25 cellular contexts compared by ENCODE assay signal in the genomic region with DNA sequence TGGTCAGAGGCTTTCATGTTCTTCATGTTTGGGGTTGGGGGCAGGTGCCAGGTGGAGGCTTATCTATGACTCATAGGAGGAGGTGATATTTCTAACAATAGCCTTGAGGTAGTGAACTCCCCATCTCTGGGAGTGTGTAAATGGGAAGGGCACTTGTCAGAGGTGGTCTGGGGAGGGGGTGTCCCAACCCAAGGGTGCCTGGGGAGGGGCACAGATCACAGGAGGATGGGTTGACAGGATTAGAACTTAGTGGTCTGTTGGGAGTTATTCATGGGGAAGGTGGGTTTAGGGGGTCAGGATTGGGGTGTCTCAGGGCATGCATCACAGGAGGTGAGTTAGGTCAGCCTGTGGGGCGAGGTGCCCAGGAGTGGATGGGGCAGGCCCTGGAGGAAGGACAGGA. TPM values are rescaled to one million over a fixed set of nuclear protein-coding genes. Genes with fewer than 3 reads are reported as not detected.
DNase-seq lines count a peak whose midpoint lies in the region; ATAC-seq and TF ChIP-seq lines count a peak whose summit lies in the region.
"Had no signal": no experiment of that assay in that cellular context is flagged by ENCODE, and none has a peak within 500 bp of the region (broad histone marks: within the 10 kb centered on the region; RNA-seq: fewer than 3 reads in every experiment).

No MANE protein-coding gene starts in this region.

- peaks cover 17% of the 10 kb centered on the region for H3K27me3 Mint-ChIP-seq in activated CD4-positive, alpha-beta T cell treated with anti-CD3 and anti-CD28 coated beads, Interleukin-2, amount 10 ng/mL, durations not matched to agents 7 days and 5 days
- H3K27me3 Mint-ChIP-seq in activated naive CD8-positive, alpha-beta T cell treated with anti-CD3 and anti-CD28 coated beads, Interleukin-2, amount 10 ng/mL, durations not matched to agents 7 days and 5 days = peaks cover 25% of the 10 kb centered on the region
- H3K27me3 Mint-ChIP-seq in activated naive CD8-positive, alpha-beta T cell treated with anti-CD3 and anti-CD28 coated beads for 36 hours = peaks cover 12% of the 10 kb centered on the region

- H3K79me2 ChIP-seq in MM.1S (ENCODE audit: low read length) = no peaks in the 10 kb centered on the region

- DNase-seq in activated CD4-positive, alpha-beta T cell treated with anti-CD3 and anti-CD28 coated beads, Interleukin-2, amount 10 ng/mL, durations not matched to agents 7 days and 5 days = no peak
- no peak for DNase-seq in activated CD4-positive, alpha-beta T cell treated with anti-CD3 and anti-CD28 coated beads, Interleukin-2, amount 50 U/mL, for 48 hours
- DNase-seq in activated naive CD8-positive, alpha-beta T cell treated with anti-CD3 and anti-CD28 coated beads, Interleukin-2, amount 10 ng/mL, durations not matched to agents 7 days and 5 days = no peak
- no peak for DNase-seq in activated naive CD8-positive, alpha-beta T cell treated with anti-CD3 and anti-CD28 coated beads for 36 hours
- peak; percentile 22 for DNase-seq in islet precursor cell
- no peak for DNase-seq in upper lobe of right lung
- DNase-seq in MM.1S = no peak
- DNase-seq: 8988T; ACHN; AML-193; BE2C; CD4-positive, alpha-beta T cell; CD8-positive, alpha-beta memory T cell; DMS 273 treated with DMSO at 0.1 percent for 48 hours; DMS79; EL; GDM1; GM23248; H7; HCEC 1CT had no signal

- no peak overlapping the region for H3K4me2 ChIP-seq in MM.1S (ENCODE audit: low read depth, low read length)
- H3K4me2 ChIP-seq: A549; BLaER1 treated with 17β-estradiol and CSF1 and Interleukin-3, amounts not matched to agents 10 nM and 100 nM had no signal

- peaks cover 5% of the 10 kb centered on the region for H3K36me3 Mint-ChIP-seq in activated CD4-positive, alpha-beta T cell treated with anti-CD3 and anti-CD28 coated beads, Interleukin-2, amount 10 ng/mL, durations not matched to agents 7 days and 5 days (ENCODE audit: low read depth)
- no peaks in the 10 kb centered on the region for H3K36me3 Mint-ChIP-seq in activated naive CD8-positive, alpha-beta T cell treated with anti-CD3 and anti-CD28 coated beads, Interleukin-2, amount 10 ng/mL, durations not matched to agents 7 days and 5 days
- no peaks in the 10 kb centered on the region for H3K36me3 Mint-ChIP-seq in activated naive CD8-positive, alpha-beta T cell treated with anti-CD3 and anti-CD28 coated beads for 36 hours
- H3K36me3 Mint-ChIP-seq: CD14-positive monocyte; CD8-positive, alpha-beta memory T cell had no signal

- CTCF ChIA-PET in activated CD4-positive, alpha-beta T cell treated with anti-CD3 and anti-CD28 coated beads, Interleukin-2, amount 10 ng/mL, durations not matched to agents 7 days and 5 days (lab: Charles Lee) = no interaction called here

- H3K4me3 ChIP-seq in upper lobe of right lung (no peak overlapping the region), MM.1S (ENCODE audit: low read length) (no peak overlapping the region)
- H3K4me3 ChIP-seq: A549; BLaER1 treated with 17β-estradiol and CSF1 and Interleukin-3, amounts not matched to agents 10 nM and 100 nM; GM12878; GM23248 had no signal

- H3K9me3 Mint-ChIP-seq in activated CD4-positive, alpha-beta T cell treated with anti-CD3 and anti-CD28 coated beads, Interleukin-2, amount 10 ng/mL, durations not matched to agents 7 days and 5 days = no peaks in the 10 kb centered on the region
- H3K9me3 Mint-ChIP-seq in activated naive CD8-positive, alpha-beta T cell treated with anti-CD3 and anti-CD28 coated beads, Interleukin-2, amount 10 ng/mL, durations not matched to agents 7 days and 5 days = no peaks in the 10 kb centered on the region
- H3K9me3 Mint-ChIP-seq in activated naive CD8-positive, alpha-beta T cell treated with anti-CD3 and anti-CD28 coated beads for 36 hours = no peaks in the 10 kb centered on the region
- H3K9me3 Mint-ChIP-seq: CD4-positive, alpha-beta T cell; CD8-positive, alpha-beta memory T cell had no signal

- H3K9me2 ChIP-seq in MM.1S (replicated peaks; ENCODE audit: insufficient read depth, low read length) = no peaks in the 10 kb centered on the region

- H3K4me1 Mint-ChIP-seq in activated CD4-positive, alpha-beta T cell treated with anti-CD3 and anti-CD28 coated beads, Interleukin-2, amount 10 ng/mL, durations not matched to agents 7 days and 5 days = peaks cover 71% of the 10 kb centered on the region
- H3K4me1 Mint-ChIP-seq in activated naive CD8-positive, alpha-beta T cell treated with anti-CD3 and anti-CD28 coated beads, Interleukin-2, amount 10 ng/mL, durations not matched to agents 7 days and 5 days = peaks cover 36% of the 10 kb centered on the region
- peaks cover 22% of the 10 kb centered on the region for H3K4me1 Mint-ChIP-seq in activated naive CD8-positive, alpha-beta T cell treated with anti-CD3 and anti-CD28 coated beads for 36 hours

- H3K9me3 ChIP-seq in upper lobe of right lung (no peaks in the 10 kb centered on the region), MM.1S (replicated peaks; ENCODE audit: insufficient read depth, low read length) (no peaks in the 10 kb centered on the region)
- H3K9me3 ChIP-seq: A549; BE2C; BLaER1 treated with 17β-estradiol and CSF1 and Interleukin-3, amounts not matched to agents 10 nM and 100 nM had no signal

- POLR2A ChIA-PET in activated CD4-positive, alpha-beta T cell treated with anti-CD3 and anti-CD28 coated beads, Interleukin-2, amount 10 ng/mL, durations not matched to agents 7 days and 5 days (lab: Charles Lee) = no interaction called here
- POLR2A ChIA-PET in activated naive CD8-positive, alpha-beta T cell treated with anti-CD3 and anti-CD28 coated beads, Interleukin-2, amount 10 ng/mL, durations not matched to agents 7 days and 5 days (lab: Charles Lee) = no interaction called here

- peaks cover 31% of the 10 kb centered on the region for H3K27me3 ChIP-seq in upper lobe of right lung
- H3K27me3 ChIP-seq in MM.1S (replicated peaks; ENCODE audit: insufficient read depth, low read length) = peaks cover 12% of the 10 kb centered on the region
- H3K27me3 ChIP-seq: BE2C had no signal

- H4K20me1 ChIP-seq in MM.1S (ENCODE audit: insufficient read depth, low read length) = no peaks in the 10 kb centered on the region
- H4K20me1 ChIP-seq: BLaER1 treated with 17β-estradiol and CSF1 and Interleukin-3, amounts not matched to agents 10 nM and 100 nM had no signal

- H3K27ac ChIP-seq in upper lobe of right lung (no peak overlapping the region), MM.1S (ENCODE audit: low read length) (no peak overlapping the region)
- H3K27ac ChIP-seq: A549; BLaER1 treated with 17β-estradiol and CSF1 and Interleukin-3, amounts not matched to agents 10 nM and 100 nM; GM23248 had no signal

- intact Hi-C loops in upper lobe of right lung (cut with DNase I) = no loop called here

- peak overlapping the region; percentile 39 for H3K27ac Mint-ChIP-seq in activated CD4-positive, alpha-beta T cell treated with anti-CD3 and anti-CD28 coated beads, Interleukin-2, amount 10 ng/mL, durations not matched to agents 7 days and 5 days
- peak overlapping the region; percentile 43 for H3K27ac Mint-ChIP-seq in activated naive CD8-positive, alpha-beta T cell treated with anti-CD3 and anti-CD28 coated beads, Interleukin-2, amount 10 ng/mL, durations not matched to agents 7 days and 5 days
- no peak overlapping the region for H3K27ac Mint-ChIP-seq in activated naive CD8-positive, alpha-beta T cell treated with anti-CD3 and anti-CD28 coated beads for 36 hours
- H3K27ac Mint-ChIP-seq: CD14-positive monocyte; CD4-positive, alpha-beta T cell; CD8-positive, alpha-beta memory T cell had no signal

- H3K4me1 ChIP-seq in upper lobe of right lung (no peaks in the 10 kb centered on the region), MM.1S (ENCODE audit: low read length) (no peaks in the 10 kb centered on the region)
- H3K4me1 ChIP-seq: BE2C had no signal

- TF ChIP-seq CTCF in upper lobe of right lung (IDR thresholded peaks at IDR 0.05) (no peak), MM.1S (IDR thresholded peaks at IDR 0.05; ENCODE audit: low read length) (no peak)

- no peaks in the 10 kb centered on the region for H3K36me3 ChIP-seq in upper lobe of right lung
- H3K36me3 ChIP-seq in MM.1S (replicated peaks; ENCODE audit: insufficient read depth, low read length) = no peaks in the 10 kb centered on the region
- H3K36me3 ChIP-seq: BE2C; BLaER1 treated with 17β-estradiol and CSF1 and Interleukin-3, amounts not matched to agents 10 nM and 100 nM had no signal

- no peak overlapping the region for H3K4me3 Mint-ChIP-seq in activated CD4-positive, alpha-beta T cell treated with anti-CD3 and anti-CD28 coated beads, Interleukin-2, amount 10 ng/mL, durations not matched to agents 7 days and 5 days
- H3K4me3 Mint-ChIP-seq in activated naive CD8-positive, alpha-beta T cell treated with anti-CD3 and anti-CD28 coated beads, Interleukin-2, amount 10 ng/mL, durations not matched to agents 7 days and 5 days = no peak overlapping the region
- no peak overlapping the region for H3K4me3 Mint-ChIP-seq in activated naive CD8-positive, alpha-beta T cell treated with anti-CD3 and anti-CD28 coated beads for 36 hours
- H3K4me3 Mint-ChIP-seq: CD14-positive monocyte; CD4-positive, alpha-beta T cell; CD8-positive, alpha-beta memory T cell had no signal

- no peaks in the 10 kb centered on the region for H3F3A ChIP-seq in MM.1S (ENCODE audit: insufficient read depth, low read length)

- H3K9ac ChIP-seq in MM.1S (ENCODE audit: low read length) = no peak overlapping the region
- H3K9ac ChIP-seq: BLaER1 treated with 17β-estradiol and CSF1 and Interleukin-3, amounts not matched to agents 10 nM and 100 nM; GM23248 had no signal

- no peak for ATAC-seq in activated naive CD8-positive, alpha-beta T cell treated with anti-CD3 and anti-CD28 coated beads, Interleukin-2, amount 10 ng/mL, durations not matched to agents 7 days and 5 days (ENCODE audit: low read depth)
- ATAC-seq in upper lobe of right lung = peak; percentile 4
- ATAC-seq: A549, GM12878 had no signal

- H2AFZ ChIP-seq in MM.1S (ENCODE audit: low read length) = no peak overlapping the region
- H2AFZ ChIP-seq: GM23248 had no signal

RNA-seq across cellular contexts. Expression of gene ACTL9, which starts 1.6 kb away (rescaled TPM):
- not detected for total RNA-seq in activated CD4-positive, alpha-beta T cell treated with anti-CD3 and anti-CD28 coated beads, Interleukin-2, amount 10 ng/mL, durations not matched to agents 7 days and 5 days
- not detected for total RNA-seq in activated naive CD8-positive, alpha-beta T cell treated with anti-CD3 and anti-CD28 coated beads, Interleukin-2, amount 10 ng/mL, durations not matched to agents 7 days and 5 days
- total RNA-seq in activated naive CD8-positive, alpha-beta T cell treated with anti-CD3 and anti-CD28 coated beads for 36 hours = not detected
- not detected for total RNA-seq in upper lobe of right lung
- total RNA-seq: CD4-positive, alpha-beta T cell; CD8-positive, alpha-beta memory T cell; GM12878; GM23248; H1; H7 had no signal

RNA-seq across cellular contexts. Expression of gene OR2Z1, which starts 24.4 kb away (rescaled TPM):
- total RNA-seq in activated CD4-positive, alpha-beta T cell treated with anti-CD3 and anti-CD28 coated beads, Interleukin-2, amount 10 ng/mL, durations not matched to agents 7 days and 5 days = not detected
- not detected for total RNA-seq in activated naive CD8-positive, alpha-beta T cell treated with anti-CD3 and anti-CD28 coated beads, Interleukin-2, amount 10 ng/mL, durations not matched to agents 7 days and 5 days
- not detected for total RNA-seq in activated naive CD8-positive, alpha-beta T cell treated with anti-CD3 and anti-CD28 coated beads for 36 hours
- total RNA-seq in upper lobe of right lung = not detected
- total RNA-seq: CD4-positive, alpha-beta T cell; CD8-positive, alpha-beta memory T cell; GM12878; GM23248; H1; H7 had no signal
